In the genomic region with DNA sequence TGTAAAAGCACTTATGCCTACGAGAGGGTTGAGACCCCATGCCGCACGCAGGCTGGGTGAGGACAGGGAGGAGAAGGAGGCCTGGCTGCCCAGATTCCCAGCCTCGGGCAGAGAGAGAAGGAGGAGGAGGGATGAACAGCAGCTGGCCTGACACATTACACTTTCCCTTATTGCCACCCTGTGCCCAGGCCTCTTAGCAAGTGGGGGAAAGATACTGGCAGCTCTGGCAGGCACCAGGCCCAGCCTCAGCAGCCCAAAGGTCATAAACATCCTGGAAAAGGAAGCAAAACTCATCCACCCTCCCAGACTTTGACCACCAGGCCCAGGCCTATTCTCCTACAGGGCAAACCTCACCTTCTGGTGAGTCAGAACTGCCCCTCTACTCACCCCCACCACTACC, we compare ENCODE assay signal across 14 cellular contexts. TPM values are rescaled to one million over a fixed set of nuclear protein-coding genes. Genes with fewer than 3 reads are reported as not detected.
DNase-seq lines count a peak whose midpoint lies in the region; ATAC-seq, FAIRE-seq and TF ChIP-seq lines count a peak whose summit lies in the region.
"Had no signal": no experiment of that assay in that cellular context is flagged by ENCODE, and none has a peak within 500 bp of the region (broad histone marks: within the 10 kb centered on the region; RNA-seq: fewer than 3 reads in every experiment).

No MANE protein-coding gene starts in this region.

- H3K4me3 ChIP-seq in CD8-positive, alpha-beta memory T cell (ENCODE audit: low read length): no peak overlapping the region
- no peak overlapping the region for H3K4me3 ChIP-seq in SJSA1
- no peak overlapping the region for H3K4me3 ChIP-seq in heart right ventricle
- no peak overlapping the region for H3K4me3 ChIP-seq in trophoblast cell (ENCODE audit: low read depth, low read length)

- H3K79me1 ChIP-seq in trophoblast cell (ENCODE audit: low read length): peaks cover 4% of the 10 kb centered on the region

- CTCF ChIA-PET in CD8-positive, alpha-beta memory T cell (lab: Charles Lee): no interaction called here

- intact Hi-C loops in heart right ventricle (cut with DNase I): loop anchor here in 1 of 10 donors (5.0 kb wide), 1 partner anchor 37 kb away; no protein-coding TSS in a partner anchor

- H3K27ac Mint-ChIP-seq in CD8-positive, alpha-beta memory T cell: peak overlapping the region in 7 of 8 donors; percentile 3 to 89 (median 80)
- no peak overlapping the region for H3K27ac Mint-ChIP-seq in activated T-cell treated with anti-CD3 and anti-CD28 coated beads, Interleukin-2, amount 50 U/mL, for 72 hours
- H3K27ac Mint-ChIP-seq: activated naive CD4-positive, alpha-beta T cell treated with anti-CD3 and anti-CD28 coated beads, Interleukin-2, amount 50 U/mL, for 24 hours had no signal

- no peaks in the 10 kb centered on the region for H3K4me1 ChIP-seq in CD8-positive, alpha-beta memory T cell (ENCODE audit: insufficient read depth, low read length)
- peaks cover 64% of the 10 kb centered on the region for H3K4me1 ChIP-seq in SJSA1 (replicated peaks)
- peaks cover 11 to 57% (median 46%) of the 10 kb centered on the region in 9 donors for H3K4me1 ChIP-seq in heart right ventricle
- H3K4me1 ChIP-seq in trophoblast cell (ENCODE audit: control insufficient read depth in 1 of 2, insufficient read depth in 2 of 2, low read length in 2 of 2): peaks cover 3 to 5% of the 10 kb centered on the region in 2 experiments

- H3K23ac ChIP-seq in trophoblast cell (ENCODE audit: low read length): no peak overlapping the region

- no peaks in the 10 kb centered on the region for H3K27me3 ChIP-seq in CD8-positive, alpha-beta memory T cell (ENCODE audit: insufficient read depth, low read length, poor library complexity, severe bottlenecking)
- H3K27me3 ChIP-seq in SJSA1 (replicated peaks): no peaks in the 10 kb centered on the region
- H3K27me3 ChIP-seq in heart right ventricle: peaks cover 0 to 20% (median 0%) of the 10 kb centered on the region in 7 donors
- no peaks in the 10 kb centered on the region for H3K27me3 ChIP-seq in trophoblast cell (ENCODE audit: insufficient read depth, low read length)

- no peak overlapping the region for H4K8ac ChIP-seq in trophoblast cell (ENCODE audit: low read depth, low read length)

- H2AFZ ChIP-seq in trophoblast cell (ENCODE audit: insufficient read depth, low read length, poor library complexity): no peak overlapping the region

- peaks cover 0 to 4% (median 2%) of the 10 kb centered on the region in 3 donors for H3K36me3 Mint-ChIP-seq in CD8-positive, alpha-beta memory T cell
- H3K36me3 Mint-ChIP-seq in activated T-cell treated with anti-CD3 and anti-CD28 coated beads, Interleukin-2, amount 50 U/mL, for 72 hours (ENCODE audit: insufficient read depth in 2 of 2): no peaks in the 10 kb centered on the region
- H3K36me3 Mint-ChIP-seq: activated naive CD4-positive, alpha-beta T cell treated with anti-CD3 and anti-CD28 coated beads, Interleukin-2, amount 50 U/mL, for 24 hours had no signal

- H3K9me3 Mint-ChIP-seq in CD8-positive, alpha-beta memory T cell: no peaks in the 10 kb centered on the region
- no peaks in the 10 kb centered on the region for H3K9me3 Mint-ChIP-seq in activated T-cell treated with anti-CD3 and anti-CD28 coated beads, Interleukin-2, amount 50 U/mL, for 72 hours
- H3K9me3 Mint-ChIP-seq: activated naive CD4-positive, alpha-beta T cell treated with anti-CD3 and anti-CD28 coated beads, Interleukin-2, amount 50 U/mL, for 24 hours had no signal

- peak overlapping the region; percentile 40 for H3K4ac ChIP-seq in trophoblast cell (ENCODE audit: low read depth, low read length)

- H3K27ac ChIP-seq in CD8-positive, alpha-beta memory T cell (ENCODE audit: low read depth, low read length): no peak overlapping the region
- peak overlapping the region; percentile 90 for H3K27ac ChIP-seq in SJSA1
- H3K27ac ChIP-seq in heart right ventricle: peak overlapping the region; percentile 66 to 95 (median 78)
- no peak overlapping the region for H3K27ac ChIP-seq in trophoblast cell (ENCODE audit: low read depth, low read length)
- H3K27ac ChIP-seq: C4-2B had no signal

- no peaks in the 10 kb centered on the region for H3K27me3 Mint-ChIP-seq in CD8-positive, alpha-beta memory T cell
- no peaks in the 10 kb centered on the region for H3K27me3 Mint-ChIP-seq in activated T-cell treated with anti-CD3 and anti-CD28 coated beads, Interleukin-2, amount 50 U/mL, for 72 hours (ENCODE audit: low read depth)
- H3K27me3 Mint-ChIP-seq: activated naive CD4-positive, alpha-beta T cell treated with anti-CD3 and anti-CD28 coated beads, Interleukin-2, amount 50 U/mL, for 24 hours had no signal

- peaks cover 7% of the 10 kb centered on the region for H3K79me2 ChIP-seq in trophoblast cell (ENCODE audit: control insufficient read depth, insufficient read depth, low read length, poor library complexity)

- H3K9me3 ChIP-seq in CD8-positive, alpha-beta memory T cell (ENCODE audit: low read length): no peaks in the 10 kb centered on the region
- H3K9me3 ChIP-seq in SJSA1 (replicated peaks): no peaks in the 10 kb centered on the region
- no peaks in the 10 kb centered on the region for H3K9me3 ChIP-seq in heart right ventricle
- no peaks in the 10 kb centered on the region for H3K9me3 ChIP-seq in trophoblast cell (ENCODE audit: insufficient read depth, low read depth, low read length)

- no peak overlapping the region for H3K9ac ChIP-seq in trophoblast cell (ENCODE audit: low read length)

- POLR2A ChIA-PET in CD8-positive, alpha-beta memory T cell (lab: Charles Lee): interaction anchor here (0.6 kb wide), 2 partner anchors 68 to 728 kb away, joined by 3 to 5 read pairs; no protein-coding TSS in a partner anchor

- peak overlapping the region in 1 of 7 donors; percentile 22 for H3K4me3 Mint-ChIP-seq in CD8-positive, alpha-beta memory T cell
- no peak overlapping the region for H3K4me3 Mint-ChIP-seq in activated T-cell treated with anti-CD3 and anti-CD28 coated beads, Interleukin-2, amount 50 U/mL, for 72 hours
- H3K4me3 Mint-ChIP-seq: activated naive CD4-positive, alpha-beta T cell treated with anti-CD3 and anti-CD28 coated beads, Interleukin-2, amount 50 U/mL, for 24 hours had no signal

- H3K4me1 Mint-ChIP-seq in CD8-positive, alpha-beta memory T cell: peaks cover 30 to 54% (median 45%) of the 10 kb centered on the region in 3 donors
- H3K4me1 Mint-ChIP-seq in activated T-cell treated with anti-CD3 and anti-CD28 coated beads, Interleukin-2, amount 50 U/mL, for 72 hours (ENCODE audit: low read depth): peaks cover 12% of the 10 kb centered on the region

- H3K36me3 ChIP-seq in CD8-positive, alpha-beta memory T cell (ENCODE audit: insufficient read depth, low read length): no peaks in the 10 kb centered on the region
- H3K36me3 ChIP-seq in SJSA1: no peaks in the 10 kb centered on the region
- H3K36me3 ChIP-seq in heart right ventricle: peaks cover 0 to 8% (median 0%) of the 10 kb centered on the region in 9 donors
- no peaks in the 10 kb centered on the region for H3K36me3 ChIP-seq in trophoblast cell (ENCODE audit: control insufficient read depth in 1 of 2, insufficient read depth in 2 of 2, low read length in 2 of 2)

- H2BK12ac ChIP-seq in trophoblast cell (ENCODE audit: low read length): no peak overlapping the region

- H3K18ac ChIP-seq in trophoblast cell (ENCODE audit: low read length): no peak overlapping the region

- no peak overlapping the region for H3K4me2 ChIP-seq in trophoblast cell (ENCODE audit: low read length)

- no peak for TF ChIP-seq CTCF in heart right ventricle (IDR thresholded peaks at IDR 0.05)

- no peak overlapping the region for H2BK5ac ChIP-seq in trophoblast cell (ENCODE audit: low read depth, low read length, poor library complexity)

- no peak for FAIRE-seq in HTR-8/SVneo (lab: Jason Lieb, UNC)

- H2AK5ac ChIP-seq in trophoblast cell (ENCODE audit: low read length): no peak overlapping the region

- ATAC-seq in heart right ventricle (peak; percentile 19 to 70 (median 58)), HG02973 (IDR thresholded peaks at IDR 0.05; ENCODE audit: unreplicated experiment) (no peak), HG03571 (IDR thresholded peaks at IDR 0.05; ENCODE audit: unreplicated experiment) (no peak)
- ATAC-seq in activated T-cell treated with anti-CD3 and anti-CD28 coated beads, Interleukin-2, amount 50 U/mL, for 72 hours (replicated peaks in 1 of 2): no peak

- peak overlapping the region; percentile 4 for H3K14ac ChIP-seq in trophoblast cell (ENCODE audit: low read length)

- no peak for DNase-seq in CD8-positive, alpha-beta memory T cell
- DNase-seq in SJSA1 (ENCODE audit: low read depth in 1 of 2, low spot score in 2 of 2): peak in 1 of 2 experiments; percentile 53
- peak; percentile 46 to 56 for DNase-seq in heart right ventricle
- DNase-seq in trophoblast cell: no peak
- DNase-seq in HTR-8/SVneo (ENCODE audit: insufficient read length, low spot score): no peak
- DNase-seq in activated T-cell treated with anti-CD3 and anti-CD28 coated beads, Interleukin-2, amount 50 U/mL, for 72 hours: no peak
- DNase-seq: KG1; stimulated activated CD4-positive, alpha-beta T cell treated with anti-CD3 and anti-CD28 coated beads, Interleukin-12 subunit alpha, Interleukin-12 subunit beta, amount 100 ng/mL, for 4 hours; T-helper 9 cell had no signal

- H4K12ac ChIP-seq in trophoblast cell (ENCODE audit: low read depth, low read length): no peak overlapping the region

- WGBS in heart right ventricle, 2 donors: 53 to 67% methylated on average over 4 of the region's 4 CpGs
- WGBS in trophoblast cell (ENCODE audit: extremely low coverage, insufficient coverage, insufficient read length): no CpG with 5 or more reads among the region's 4 CpGs

- peak overlapping the region; percentile 8 for H4K91ac ChIP-seq in trophoblast cell (ENCODE audit: low read depth, low read length)

- H2BK120ac ChIP-seq in trophoblast cell (ENCODE audit: insufficient read depth, low read length, poor library complexity): no peak overlapping the region

RNA-seq across cellular contexts. Expression of a gene that starts 4.7 kb away (rescaled TPM):
- total RNA-seq in CD8-positive, alpha-beta memory T cell: 10 to 100 TPM; 13.9 to 16.0 TPM
- polyA plus RNA-seq in CD8-positive, alpha-beta memory T cell: 39.5 TPM
- total RNA-seq in SJSA1 (2014; rRNA removed; shearing (Covaris generic)): 55.8 and 63.8 TPM in 2 replicates
- total RNA-seq in heart right ventricle: 100 to 1,000 TPM in 9 of 10 donors, 10 to 100 TPM in 1; 82.8 to 211 (median 137) TPM
- polyA plus RNA-seq in heart right ventricle: 100 to 1,000 TPM; 118 to 159 TPM
- 64.9 and 69.8 TPM in 2 replicates for polyA plus RNA-seq in trophoblast cell (2013)
- total RNA-seq in activated T-cell treated with anti-CD3 and anti-CD28 coated beads, Interleukin-2, amount 50 U/mL, for 72 hours: 10 to 100 TPM in 1 of 2 donors, 1 to 10 TPM in 1; 6.3 to 11.5 TPM

RNA-seq across cellular contexts. Expression of a gene that starts 46.4 kb away (rescaled TPM):
- under 1 TPM in 1 of 2 experiments, not detected in 1; 0.31 TPM for total RNA-seq in CD8-positive, alpha-beta memory T cell
- not detected for polyA plus RNA-seq in CD8-positive, alpha-beta memory T cell
- 0.39 TPM in 1 of 2 replicates, not detected in the other for total RNA-seq in SJSA1 (2014; rRNA removed; shearing (Covaris generic))
- total RNA-seq in heart right ventricle: 1 to 10 TPM in 1 of 10 donors, under 1 TPM in 1, not detected in 8; 0.35 to 3.7 TPM
- not detected for polyA plus RNA-seq in heart right ventricle
- 0.18 and 0.22 TPM in 2 replicates for polyA plus RNA-seq in trophoblast cell (2013)
- total RNA-seq in activated T-cell treated with anti-CD3 and anti-CD28 coated beads, Interleukin-2, amount 50 U/mL, for 72 hours: under 1 TPM in 1 of 2 donors, not detected in 1; 0.35 TPM
- total RNA-seq: NCI-H460 had no signal

Comparison
In these comparisons a context has a peak if more than half of its experiments do, and no peak if none do; other contexts are left out.
1. DNase-seq: peak in heart right ventricle (2 of 2); none in CD8-positive, alpha-beta memory T cell (0 of 5), trophoblast cell (0 of 2), HTR-8/SVneo (single experiment) and activated T-cell treated with anti-CD3 and anti-CD28 coated beads, Interleukin-2, amount 50 U/mL, for 72 hours (0 of 2).
2. H3K27ac ChIP-seq: peak in SJSA1 (single experiment) and heart right ventricle (10 of 10); none in CD8-positive, alpha-beta memory T cell (single experiment) and trophoblast cell (single experiment).
3. ATAC-seq: peak in heart right ventricle (8 of 8); none in HG02973 (single experiment), HG03571 (single experiment) and activated T-cell treated with anti-CD3 and anti-CD28 coated beads, Interleukin-2, amount 50 U/mL, for 72 hours (0 of 2).